Comparison of ENCODE assay signal across 23 cellular contexts in the genomic region with DNA sequence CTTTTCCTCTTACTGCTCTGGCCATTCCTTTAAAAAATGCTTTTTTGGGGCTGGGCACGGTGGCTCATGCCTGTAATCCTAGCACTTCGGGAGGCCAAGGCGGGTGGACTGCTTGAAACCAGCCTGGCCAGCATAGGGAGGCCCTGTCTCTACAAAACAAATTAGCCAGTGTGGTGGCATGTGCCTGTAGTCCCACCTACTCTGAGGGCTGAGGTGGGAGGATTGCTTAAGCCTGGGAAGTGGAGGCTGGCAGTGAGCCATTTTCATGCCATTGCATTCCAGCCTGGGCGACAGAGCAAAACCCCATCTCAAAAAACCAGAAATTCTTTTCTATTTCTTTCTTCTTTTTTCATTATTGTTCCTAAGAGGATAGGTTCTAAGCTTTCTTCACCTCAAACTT. TPM values are rescaled to one million over a fixed set of nuclear protein-coding genes. Genes with fewer than 3 reads are reported as not detected.
A peak's percentile ranks its signal among the peaks of the same experiment; 100 is the strongest.
DNase-seq lines count a peak whose midpoint lies in the region; ATAC-seq and TF ChIP-seq lines count a peak whose summit lies in the region.
"Had no signal": no experiment of that assay in that cellular context is flagged by ENCODE, and none has a peak within 500 bp of the region (broad histone marks: within the 10 kb centered on the region; RNA-seq: fewer than 3 reads in every experiment).

No MANE protein-coding gene starts in this region.

- no peaks in the 10 kb centered on the region for H4K20me1 ChIP-seq in GM23338 (replicated peaks; ENCODE audit: insufficient read depth)

- no peak overlapping the region for H3K4me3 ChIP-seq in GM23338
- no peak overlapping the region for H3K4me3 ChIP-seq in thyroid gland (replicated peaks in 1 of 3)
- H3K4me3 ChIP-seq: prostate gland, skin epidermis, thoracic aorta had no signal

- intact Hi-C loops in thyroid gland (cut with DNase I) (no loop called here), cardiac septum (cut with DNase I) (no loop called here)

- peak in 1 of 2 donors; percentile 21 for TF ChIP-seq POLR2A in thyroid gland (IDR thresholded peaks at IDR 0.05)

- H3K27me3 Mint-ChIP-seq in GM23338 (ENCODE audit: insufficient read depth, low read depth, poor library complexity): peaks cover 1% of the 10 kb centered on the region

- no peak for ATAC-seq in GM23338
- ATAC-seq in activated CD4-positive, CD25-positive, alpha-beta regulatory T cell treated with anti-CD3 and anti-CD28 coated beads, Interleukin-2, amount 50 U/mL, for 24 hours: no peak
- ATAC-seq: activated naive CD8-positive, alpha-beta T cell treated with anti-CD3 and anti-CD28 coated beads, Interleukin-2, amount 50 U/mL, for 24 hours; HepG2 had no signal

- 0 out of 2 replicates have a peak overlapping the region, but pooled peaks have one; percentile 28 for H2AFZ ChIP-seq in GM23338

- no peaks in the 10 kb centered on the region for H3K79me2 ChIP-seq in GM23338 (replicated peaks; ENCODE audit: insufficient read depth)

- H3K27ac Mint-ChIP-seq in GM23338: no peak overlapping the region
- H3K27ac Mint-ChIP-seq: activated naive CD8-positive, alpha-beta T cell treated with anti-CD3 and anti-CD28 coated beads, Interleukin-2, amount 50 U/mL, for 24 hours had no signal

- no peak overlapping the region for H3K4me2 ChIP-seq in GM23338

- DNase-seq in GM23338 (ENCODE audit: low spot score) (no peak), astrocyte of the hippocampus (ENCODE audit: low read depth, low spot score) (peak; percentile 58), kidney glomerular epithelial cell (lab: John Stamatoyannopoulos, UW) (peak; percentile 34), thyroid gland (peak; percentile 86 to 89), NCI-H2196 (lab: John Stamatoyannopoulos, UW; ENCODE audit: unreplicated experiment) (no peak), DMS 273 (lab: John Stamatoyannopoulos, UW; ENCODE audit: unreplicated experiment) (no peak), cardiac septum (ENCODE audit: low spot score) (no peak)
- DNase-seq: activated CD4-positive, alpha-beta T cell treated with anti-CD3 and anti-CD28 coated beads, Interleukin-2, amount 50 U/mL, for 48 hours; activated effector memory CD4-positive, alpha-beta T cell treated with anti-CD3 and anti-CD28 coated beads, Interleukin-2, amount 50 U/mL, for 16 hours; activated naive CD8-positive, alpha-beta T cell treated with anti-CD3 and anti-CD28 coated beads, Interleukin-2, amount 50 U/mL, for 24 hours; DND-41; NCI-H2107; NCI-H510A treated with DMSO at 0.1 percent for 48 hours; NK-92 treated with Interleukin-12 subunit alpha and Interleukin-12 subunit beta, amount 100 ng/mL, for 24 hours; stimulated activated CD4-positive, alpha-beta T cell treated with anti-CD3 and anti-CD28 coated beads, Interleukin-2, amount 100 ng/mL, for 24 hours; stimulated activated naive CD4-positive, alpha-beta T cell had no signal

- TF ChIP-seq CTCF in GM23338 (conservative IDR thresholded peaks at IDR 0.05; ENCODE audit: low read depth in 2 of 2) (no peak), thyroid gland (IDR thresholded peaks at IDR 0.05) (no peak)

- H3F3A ChIP-seq in GM23338 (replicated peaks; ENCODE audit: low read depth): no peaks in the 10 kb centered on the region

- H3K4me1 ChIP-seq in GM23338 (ENCODE audit: insufficient read depth) (no peaks in the 10 kb centered on the region), thyroid gland (peaks cover 14 to 39% of the 10 kb centered on the region in 2 donors)
- H3K4me1 ChIP-seq: prostate gland had no signal

- H3K27me3 ChIP-seq in GM23338 (ENCODE audit: insufficient read depth) (no peaks in the 10 kb centered on the region), thyroid gland (no peaks in the 10 kb centered on the region)
- H3K27me3 ChIP-seq: neutrophil had no signal

- 52 to 63% methylated on average over 4 of the region's 4 CpGs for WGBS in thyroid gland, 2 donors

- no peaks in the 10 kb centered on the region for H3K9me3 ChIP-seq in thyroid gland
- H3K9me3 ChIP-seq: neutrophil, prostate gland, thoracic aorta had no signal

- no peaks in the 10 kb centered on the region for H3K9me3 Mint-ChIP-seq in GM23338
- H3K9me3 Mint-ChIP-seq: activated naive CD8-positive, alpha-beta T cell treated with anti-CD3 and anti-CD28 coated beads, Interleukin-2, amount 50 U/mL, for 24 hours had no signal

- H3K36me3 ChIP-seq in GM23338 (ENCODE audit: insufficient read depth): no peaks in the 10 kb centered on the region
- no peaks in the 10 kb centered on the region for H3K36me3 ChIP-seq in thyroid gland
- H3K36me3 ChIP-seq: neutrophil, prostate gland, thoracic aorta had no signal

- H3K4me3 Mint-ChIP-seq in GM23338: no peak overlapping the region
- H3K4me3 Mint-ChIP-seq: activated naive CD8-positive, alpha-beta T cell treated with anti-CD3 and anti-CD28 coated beads, Interleukin-2, amount 50 U/mL, for 24 hours had no signal

- H3K4me1 Mint-ChIP-seq in GM23338: no peaks in the 10 kb centered on the region

- no peaks in the 10 kb centered on the region for H3K36me3 Mint-ChIP-seq in GM23338 (ENCODE audit: low read depth)

- H3K9me2 ChIP-seq in GM23338 (ENCODE audit: insufficient read depth): no peaks in the 10 kb centered on the region

- H3K27ac ChIP-seq in GM23338 (ENCODE audit: low read depth): no peak overlapping the region
- peak overlapping the region; percentile 47 to 66 (median 54) for H3K27ac ChIP-seq in thyroid gland
- H3K27ac ChIP-seq: HL-60, neutrophil, prostate gland, thoracic aorta had no signal

TF ChIP-seq in GM23338, 12 proteins besides CTCF, POLR2A, EP300 and RAD21:
- TF ChIP-seq JUNB (IDR thresholded peaks at IDR 0.05; ENCODE audit: unreplicated experiment) (no peak), STAT1 (IDR thresholded peaks at IDR 0.05; ENCODE audit: unreplicated experiment) (no peak), POLR2AphosphoS5 (IDR thresholded peaks at IDR 0.05; ENCODE audit: low read depth) (no peak), ZNF114 (CRISPR knock-in tag; IDR thresholded peaks at IDR 0.05) (no peak), ZNF462 (CRISPR knock-in tag; IDR thresholded peaks at IDR 0.05) (no peak), ZNF331 (CRISPR knock-in tag; IDR thresholded peaks at IDR 0.05; ENCODE audit: low read depth) (no peak)

RNA-seq across cellular contexts. Expression of gene RNF144B, which starts 36.9 kb away (rescaled TPM):
- total RNA-seq in GM23338 (2014; rRNA removed; shearing (Covaris generic)): 8.0 and 9.0 TPM in 2 replicates
- 3.2 and 4.2 TPM in 2 replicates for polyA plus RNA-seq in GM23338 (2016; fragmentation: Nextera tagmentation; extraction: Ambion mirVana)
- total RNA-seq in thyroid gland (100 to 1,000 TPM in 2 of 4 donors, 10 to 100 TPM in 2; 67.3 to 143 (median 114) TPM), cardiac septum (9.3 TPM)

Comparison
In these comparisons a context has a peak if more than half of its experiments do, and no peak if none do; other contexts are left out.
1. DNase-seq: peak in astrocyte of the hippocampus (single experiment), kidney glomerular epithelial cell (single experiment) and thyroid gland (2 of 2); none in GM23338 (single experiment), NCI-H2196 (single experiment), DMS 273 (single experiment) and cardiac septum (single experiment).